9 cellular contexts compared by ENCODE assay signal in genomic region chr5:148970228-148970627, GRCh38.
DNase-seq lines count a peak whose midpoint lies in the region; ATAC-seq and TF ChIP-seq lines count a peak whose summit lies in the region.
"Had no signal": no experiment of that assay in that cellular context is flagged by ENCODE, and none has a peak within 500 bp of the region (broad histone marks: within the 10 kb centered on the region; RNA-seq: fewer than 3 reads in every experiment).

No MANE protein-coding gene starts in this region.

- ATAC-seq in Panc1 (no peak), psoas muscle (peak in 1 of 4 donors; percentile 32)
- no peak for ATAC-seq in activated CD8-positive, alpha-beta memory T cell treated with anti-CD3 and anti-CD28 coated beads, Interleukin-2, amount 10 ng/mL, durations not matched to agents 7 days and 5 days

- no peaks in the 10 kb centered on the region for H4K20me1 ChIP-seq in OCI-LY7 (ENCODE audit: insufficient read depth, low read length)

- H3K27me3 ChIP-seq in Panc1 (ENCODE audit: control insufficient read depth, insufficient read depth, low read length): no peaks in the 10 kb centered on the region
- H3K27me3 ChIP-seq in psoas muscle (ENCODE audit: insufficient read depth in 3 of 3, low read length in 2 of 3): no peaks in the 10 kb centered on the region

- H3K4me1 Mint-ChIP-seq in activated CD8-positive, alpha-beta memory T cell treated with anti-CD3 and anti-CD28 coated beads, Interleukin-2, amount 10 ng/mL, durations not matched to agents 7 days and 5 days: no peaks in the 10 kb centered on the region

- WGBS in psoas muscle, 3 donors: 28 to 41% (median 39%) methylated on average over 2 of the region's 2 CpGs

- H3K79me2 ChIP-seq in OCI-LY7 (ENCODE audit: insufficient read depth, low read depth, low read length): no peaks in the 10 kb centered on the region

- H3K9me3 Mint-ChIP-seq in activated CD8-positive, alpha-beta memory T cell treated with anti-CD3 and anti-CD28 coated beads, Interleukin-2, amount 10 ng/mL, durations not matched to agents 7 days and 5 days (ENCODE audit: low read depth): no peaks in the 10 kb centered on the region

- H2AFZ ChIP-seq in OCI-LY7 (ENCODE audit: low read length): no peak overlapping the region

- H3K4me2 ChIP-seq in OCI-LY7 (ENCODE audit: low read length): no peak overlapping the region

- H3K27me3 Mint-ChIP-seq in activated CD8-positive, alpha-beta memory T cell treated with anti-CD3 and anti-CD28 coated beads, Interleukin-2, amount 10 ng/mL, durations not matched to agents 7 days and 5 days: peaks cover 12% of the 10 kb centered on the region

- POLR2A ChIA-PET in Panc1 (lab: Charles Lee): no interaction called here
- POLR2A ChIA-PET in OCI-LY7 (lab: Charles Lee): interaction anchor here (0.6 kb wide), 1 partner anchor 15 kb away, joined by 3 read pairs; no protein-coding TSS in a partner anchor

- no TSS peak for BruUV-seq in Panc1 (replicated peaks; lab: Mats Ljungman, UMichigan)
- BruUV-seq in OCI-LY7 (replicated peaks; lab: Mats Ljungman, UMichigan): no TSS peak

- H3K4me3 ChIP-seq in Panc1 (ENCODE audit: low read depth in 2 of 2, low read length in 2 of 2) (no peak overlapping the region), fibroblast of the aortic adventitia (ENCODE audit: low read depth, low read length) (no peak overlapping the region), psoas muscle (no peak overlapping the region), OCI-LY7 (ENCODE audit: low read depth, low read length, poor library complexity, severe bottlenecking) (no peak overlapping the region)

- H3K36me3 ChIP-seq in Panc1 (ENCODE audit: control insufficient read depth, insufficient read depth, low read length): no peaks in the 10 kb centered on the region
- no peaks in the 10 kb centered on the region for H3K36me3 ChIP-seq in psoas muscle (ENCODE audit: insufficient read depth in 1 of 2, low read depth in 1 of 2)
- H3K36me3 ChIP-seq in OCI-LY7 (ENCODE audit: insufficient read depth, low read length): no peaks in the 10 kb centered on the region

- H3K27ac ChIP-seq in Panc1 (ENCODE audit: low read length) (peak overlapping the region; percentile 13), psoas muscle (peak overlapping the region; percentile 83), OCI-LY7 (ENCODE audit: low read depth, low read length, poor library complexity, severe bottlenecking) (no peak overlapping the region)

- no peaks in the 10 kb centered on the region for H3K36me3 Mint-ChIP-seq in activated CD8-positive, alpha-beta memory T cell treated with anti-CD3 and anti-CD28 coated beads, Interleukin-2, amount 10 ng/mL, durations not matched to agents 7 days and 5 days

- intact Hi-C loops in Panc1 (cut with micrococcal nuclease; ENCODE audit: unreplicated experiment): no loop called here
- intact Hi-C loops in psoas muscle (cut with DNase I): no loop called here
- intact Hi-C loops in OCI-LY7 (cut with micrococcal nuclease; ENCODE audit: unreplicated experiment): no loop called here

- H3K9me2 ChIP-seq in OCI-LY7 (ENCODE audit: insufficient read depth, low read length): no peaks in the 10 kb centered on the region

- CTCF ChIA-PET in Panc1 (lab: Charles Lee): no interaction called here
- CTCF ChIA-PET in activated CD8-positive, alpha-beta memory T cell treated with anti-CD3 and anti-CD28 coated beads, Interleukin-2, amount 10 ng/mL, durations not matched to agents 7 days and 5 days (lab: Charles Lee): interaction anchor here (1.1 to 1.5 kb wide), 2 partner anchors 11 to 240 kb away, joined by 3 to 5 read pairs; no protein-coding TSS in a partner anchor
- CTCF ChIA-PET in OCI-LY7 (lab: Charles Lee; ENCODE audit: unreplicated experiment): no interaction called here

- H3K4me1 ChIP-seq in Panc1 (ENCODE audit: control insufficient read depth, insufficient read depth, low read length) (peaks cover 32% of the 10 kb centered on the region), psoas muscle (peaks cover 70% of the 10 kb centered on the region), OCI-LY7 (ENCODE audit: insufficient read depth, low read length, poor library complexity, severe bottlenecking) (no peaks in the 10 kb centered on the region)

- H3K27ac Mint-ChIP-seq in activated CD8-positive, alpha-beta memory T cell treated with anti-CD3 and anti-CD28 coated beads, Interleukin-2, amount 10 ng/mL, durations not matched to agents 7 days and 5 days: no peak overlapping the region

- TF ChIP-seq CTCF in Panc1 (IDR thresholded peaks at IDR 0.05): no peak
- no peak for TF ChIP-seq CTCF in fibroblast of the aortic adventitia (IDR thresholded peaks at IDR 0.05; ENCODE audit: insufficient read depth, low read length)
- TF ChIP-seq CTCF in psoas muscle (IDR thresholded peaks at IDR 0.05): no peak
- TF ChIP-seq CTCF in OCI-LY7 (conservative IDR thresholded peaks at IDR 0.05; ENCODE audit: low read length): no peak

- H3K9me3 ChIP-seq in Panc1 (ENCODE audit: control insufficient read depth, insufficient read depth, low read depth, low read length) (no peaks in the 10 kb centered on the region), psoas muscle (no peaks in the 10 kb centered on the region), OCI-LY7 (ENCODE audit: low read length) (no peaks in the 10 kb centered on the region)

- H3K4me3 Mint-ChIP-seq in activated CD8-positive, alpha-beta memory T cell treated with anti-CD3 and anti-CD28 coated beads, Interleukin-2, amount 10 ng/mL, durations not matched to agents 7 days and 5 days: no peak overlapping the region

- in situ Hi-C loops in G401 (cut with HindIII; ENCODE audit: low sequenced_read_pairs): no loop called here
- in situ Hi-C loops in Panc1 (cut with HindIII; ENCODE audit: low pct_unique_long_range_greater_than_20kb, low sequenced_read_pairs): no loop called here

- peak; percentile 99 for DNase-seq in G401 (ENCODE audit: low spot score)
- DNase-seq in Panc1 (ENCODE audit: low read depth, low spot score): no peak
- peak; percentile 51 for DNase-seq in fibroblast of the aortic adventitia (ENCODE audit: low read depth)
- no peak for DNase-seq in psoas muscle
- no peak for DNase-seq in activated CD8-positive, alpha-beta memory T cell treated with anti-CD3 and anti-CD28 coated beads, Interleukin-2, amount 10 ng/mL, durations not matched to agents 7 days and 5 days
- no peak for DNase-seq in activated CD4-positive, alpha-beta T cell treated with anti-CD3 and anti-CD28 coated beads, Interleukin-2, amount 50 U/mL, for 1 hour
- DNase-seq in NCI-H1694 treated with DMSO at 0.1 percent for 48 hours (lab: John Stamatoyannopoulos, UW): no peak
- DNase-seq in OCI-LY7 (ENCODE audit: low spot score): no peak
- DNase-seq: NCI-H146 had no signal

Comparison
In these comparisons a context has a peak if more than half of its experiments do, and no peak if none do; other contexts are left out.
1. DNase-seq: peak in G401 (single experiment) and fibroblast of the aortic adventitia (single experiment); none in Panc1 (single experiment), psoas muscle (0 of 2), activated CD8-positive, alpha-beta memory T cell treated with anti-CD3 and anti-CD28 coated beads, Interleukin-2, amount 10 ng/mL, durations not matched to agents 7 days and 5 days (single experiment), activated CD4-positive, alpha-beta T cell treated with anti-CD3 and anti-CD28 coated beads, Interleukin-2, amount 50 U/mL, for 1 hour (single experiment), NCI-H1694 treated with DMSO at 0.1 percent for 48 hours (single experiment) and OCI-LY7 (single experiment).